ENCODE assay signal across 8 cellular contexts in the genomic region with DNA sequence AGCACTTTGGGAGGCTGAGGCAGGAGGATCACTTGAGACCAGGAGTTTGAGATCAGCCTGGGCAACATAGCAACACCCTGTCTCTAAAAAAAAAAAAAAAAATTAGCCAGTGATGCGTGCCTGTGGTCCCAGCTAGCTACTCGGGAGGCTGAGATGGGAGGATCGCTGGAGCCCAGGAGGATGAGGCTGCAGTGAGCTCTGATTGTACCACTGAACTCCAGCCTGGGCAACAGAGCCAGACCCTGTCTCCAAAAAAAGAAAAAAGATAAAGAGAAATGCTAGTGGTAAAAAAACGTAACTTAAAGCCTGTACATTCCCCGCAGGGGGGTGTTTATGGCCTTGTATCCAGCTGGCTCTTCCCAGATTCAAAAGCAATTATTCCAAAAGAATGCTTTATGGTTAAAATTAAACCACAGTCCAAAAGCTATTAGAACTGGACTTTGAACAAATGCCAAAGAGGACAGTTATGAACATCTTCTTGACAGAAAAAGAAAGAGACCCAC. TPM values are rescaled to one million over a fixed set of nuclear protein-coding genes. Genes with fewer than 3 reads are reported as not detected.
DNase-seq lines count a peak whose midpoint lies in the region; ATAC-seq, FAIRE-seq and TF ChIP-seq lines count a peak whose summit lies in the region.

No MANE protein-coding gene starts in this region.

- peak overlapping the region; percentile 55 to 67 for H3K4me3 ChIP-seq in tibial artery

- H3K36me3 ChIP-seq in tibial artery: no peaks in the 10 kb centered on the region

- H3K4me1 ChIP-seq in tibial artery: peaks cover 0 to 10% (median 0%) of the 10 kb centered on the region in 4 donors

- intact Hi-C loops in tibial artery (cut with DNase I; ENCODE audit: low total_unique reads): loop anchor here (5.0 kb wide), 2 partner anchors 35 to 200 kb away; a partner anchor contains a TSS

- TF ChIP-seq CTCF in tibial artery (IDR thresholded peaks at IDR 0.05): no peak

- no peak for DNase-seq in activated T-cell treated with anti-CD3 and anti-CD28 coated beads, Interleukin-2, amount 50 U/mL, for 72 hours
- no peak for DNase-seq in activated T-cell treated with anti-CD3 and anti-CD28 coated beads, Interleukin-2, amount 50 U/mL, for 1 hour
- peak; percentile 18 for DNase-seq in activated naive CD8-positive, alpha-beta T cell treated with anti-CD3 and anti-CD28 coated beads, Interleukin-2, amount 50 U/mL, for 24 hours
- DNase-seq in left kidney (ENCODE audit: low read depth, low spot score) (peak; percentile 46), tibial artery (no peak), NOMO-1 (lab: John Stamatoyannopoulos, UW; ENCODE audit: unreplicated experiment in 2 of 2) (no peak), RCC 7860 (ENCODE audit: low spot score) (no peak), NCI-H2029 (lab: John Stamatoyannopoulos, UW) (no peak)

- no peaks in the 10 kb centered on the region for H3K9me3 ChIP-seq in tibial artery

- no peaks in the 10 kb centered on the region for H3K36me3 Mint-ChIP-seq in activated T-cell treated with anti-CD3 and anti-CD28 coated beads, Interleukin-2, amount 50 U/mL, for 72 hours (ENCODE audit: insufficient read depth in 2 of 2)
- H3K36me3 Mint-ChIP-seq in activated naive CD8-positive, alpha-beta T cell treated with anti-CD3 and anti-CD28 coated beads, Interleukin-2, amount 50 U/mL, for 24 hours (ENCODE audit: low read depth): no peaks in the 10 kb centered on the region

- H3K4me3 Mint-ChIP-seq in activated T-cell treated with anti-CD3 and anti-CD28 coated beads, Interleukin-2, amount 50 U/mL, for 72 hours: peak overlapping the region; percentile 85 to 95
- peak overlapping the region; percentile 79 for H3K4me3 Mint-ChIP-seq in activated naive CD8-positive, alpha-beta T cell treated with anti-CD3 and anti-CD28 coated beads, Interleukin-2, amount 50 U/mL, for 24 hours

- H3K27ac Mint-ChIP-seq in activated T-cell treated with anti-CD3 and anti-CD28 coated beads, Interleukin-2, amount 50 U/mL, for 72 hours: peak overlapping the region; percentile 92
- peak overlapping the region; percentile 84 for H3K27ac Mint-ChIP-seq in activated naive CD8-positive, alpha-beta T cell treated with anti-CD3 and anti-CD28 coated beads, Interleukin-2, amount 50 U/mL, for 24 hours

- peak overlapping the region; percentile 40 to 65 for H3K27ac ChIP-seq in tibial artery

- peaks cover 19% of the 10 kb centered on the region for H3K4me1 Mint-ChIP-seq in activated T-cell treated with anti-CD3 and anti-CD28 coated beads, Interleukin-2, amount 50 U/mL, for 72 hours (ENCODE audit: low read depth)
- H3K4me1 Mint-ChIP-seq in activated naive CD8-positive, alpha-beta T cell treated with anti-CD3 and anti-CD28 coated beads, Interleukin-2, amount 50 U/mL, for 24 hours: peaks cover 19% of the 10 kb centered on the region

- no peaks in the 10 kb centered on the region for H3K27me3 ChIP-seq in tibial artery

- no peak for FAIRE-seq in RCC 7860 (lab: Jason Lieb, UNC)

- H3K27me3 Mint-ChIP-seq in activated T-cell treated with anti-CD3 and anti-CD28 coated beads, Interleukin-2, amount 50 U/mL, for 72 hours (ENCODE audit: low read depth): no peaks in the 10 kb centered on the region
- H3K27me3 Mint-ChIP-seq in activated naive CD8-positive, alpha-beta T cell treated with anti-CD3 and anti-CD28 coated beads, Interleukin-2, amount 50 U/mL, for 24 hours: peaks cover under 1% of the 10 kb centered on the region

- H3K9me3 Mint-ChIP-seq in activated T-cell treated with anti-CD3 and anti-CD28 coated beads, Interleukin-2, amount 50 U/mL, for 72 hours: no peaks in the 10 kb centered on the region
- H3K9me3 Mint-ChIP-seq in activated naive CD8-positive, alpha-beta T cell treated with anti-CD3 and anti-CD28 coated beads, Interleukin-2, amount 50 U/mL, for 24 hours: no peaks in the 10 kb centered on the region

- no peak for ATAC-seq in activated T-cell treated with anti-CD3 and anti-CD28 coated beads, Interleukin-2, amount 50 U/mL, for 72 hours (replicated peaks in 1 of 2)
- no peak for ATAC-seq in activated naive CD8-positive, alpha-beta T cell treated with anti-CD3 and anti-CD28 coated beads, Interleukin-2, amount 50 U/mL, for 24 hours

RNA-seq across cellular contexts. Expression of a gene that starts 16.4 kb away (rescaled TPM):
- 1 to 10 TPM; 2.2 to 4.6 TPM for total RNA-seq in activated T-cell treated with anti-CD3 and anti-CD28 coated beads, Interleukin-2, amount 50 U/mL, for 72 hours

RNA-seq across cellular contexts. Expression of a gene that starts 30.5 kb away (rescaled TPM):
- under 1 TPM in 1 of 2 donors, not detected in 1; 0.16 TPM for total RNA-seq in activated T-cell treated with anti-CD3 and anti-CD28 coated beads, Interleukin-2, amount 50 U/mL, for 72 hours

RNA-seq across cellular contexts. Expression of a gene that starts 36.6 kb away (rescaled TPM):
- total RNA-seq in activated T-cell treated with anti-CD3 and anti-CD28 coated beads, Interleukin-2, amount 50 U/mL, for 72 hours: 10 to 100 TPM; 20.0 to 22.4 TPM

RNA-seq across cellular contexts. Expression of a gene that starts 40.6 kb away (rescaled TPM):
- total RNA-seq in activated T-cell treated with anti-CD3 and anti-CD28 coated beads, Interleukin-2, amount 50 U/mL, for 72 hours: 100 to 1,000 TPM; 477 to 512 TPM

RNA-seq across cellular contexts. Expression of a gene that starts 42.9 kb away (rescaled TPM):
- 10 to 100 TPM; 80.6 to 94.8 TPM for total RNA-seq in activated T-cell treated with anti-CD3 and anti-CD28 coated beads, Interleukin-2, amount 50 U/mL, for 72 hours

Comparison
In these comparisons a context has a peak if more than half of its experiments do, and no peak if none do; other contexts are left out.
1. DNase-seq: peak in activated naive CD8-positive, alpha-beta T cell treated with anti-CD3 and anti-CD28 coated beads, Interleukin-2, amount 50 U/mL, for 24 hours (single experiment) and left kidney (single experiment); none in activated T-cell treated with anti-CD3 and anti-CD28 coated beads, Interleukin-2, amount 50 U/mL, for 72 hours (0 of 2), activated T-cell treated with anti-CD3 and anti-CD28 coated beads, Interleukin-2, amount 50 U/mL, for 1 hour (single experiment), tibial artery (0 of 2), NOMO-1 (0 of 2), RCC 7860 (single experiment) and NCI-H2029 (single experiment).